Comparison of ENCODE assay signal across 29 cellular contexts in genomic region chr3:89038864-89039263, GRCh38.
"Had no signal": no experiment of that assay in that cellular context is flagged by ENCODE, and none has a peak within 500 bp of the region (broad histone marks: within the 10 kb centered on the region; RNA-seq: fewer than 3 reads in every experiment).

No MANE protein-coding gene starts in this region.

- DNase-seq: dermis blood vessel endothelial cell; effector memory CD4-positive, alpha-beta T cell; erythroblast; esophagus squamous epithelium; foreskin melanocyte; glutamatergic neuron; heart right ventricle; hypothalamus; immature natural killer cell; islet precursor cell; kidney glomerular epithelial cell; left colon; left ventricle myocardium superior; lower lobe of right lung; naive thymus-derived CD8-positive, alpha-beta T cell; nephron progenitor cell; nucleus accumbens; sigmoid colon; spleen; stimulated activated CD4-positive, alpha-beta T cell treated with anti-CD3 and anti-CD28 coated beads, Interleukin-4, amount 100 ng/mL, for 4 hours; stimulated activated naive CD8-positive, alpha-beta T cell treated with anti-CD3 and anti-CD28 coated beads, Interleukin-15, Interleukin-2, amounts not matched to agents 100 U/mL and 50 U/mL, for 24 hours; substantia nigra; testis; tibial artery had no signal

- H3K4me3 ChIP-seq: coronary artery, esophagus squamous epithelium, heart right ventricle, lower lobe of right lung, prostate gland, right atrium auricular region, sigmoid colon, skin epidermis, spleen, testis, tibial artery had no signal

- H3K27ac ChIP-seq: coronary artery, esophagus squamous epithelium, heart right ventricle, lower lobe of right lung, prostate gland, right atrium auricular region, sigmoid colon, skin epidermis, spleen, testis, tibial artery had no signal

- ATAC-seq: heart right ventricle; left colon; left ventricle myocardium superior; lower lobe of right lung; naive thymus-derived CD8-positive, alpha-beta T cell; stimulated activated memory B cell treated with anti-CD40 and anti-IgM and Interleukin-4, amounts not matched to agents 10 μg/mL and 1 μg/mL and 100 μg/mL, for 72 hours; stimulated activated naive CD8-positive, alpha-beta T cell treated with anti-CD3 and anti-CD28 coated beads, Interleukin-15, Interleukin-2, amounts not matched to agents 100 U/mL and 50 U/mL, for 24 hours had no signal

- H3K36me3 ChIP-seq: esophagus squamous epithelium, heart right ventricle, lower lobe of right lung, prostate gland, right atrium auricular region, sigmoid colon, spleen, tibial artery had no signal

- H3K4me1 ChIP-seq: esophagus squamous epithelium, heart right ventricle, lower lobe of right lung, prostate gland, right atrium auricular region, sigmoid colon, spleen, testis, tibial artery had no signal

- H3K27me3 ChIP-seq: esophagus squamous epithelium, heart right ventricle, right atrium auricular region, sigmoid colon, spleen, testis, tibial artery had no signal

- H3K9me3 ChIP-seq: prostate gland, right atrium auricular region, sigmoid colon, testis, tibial artery had no signal
